ENCODE assay signal across 18 cellular contexts in genomic region chr11:121839821-121840220, GRCh38.
"Had no signal": no experiment of that assay in that cellular context is flagged by ENCODE, and none has a peak within 500 bp of the region (broad histone marks: within the 10 kb centered on the region; RNA-seq: fewer than 3 reads in every experiment).

No MANE protein-coding gene starts in this region.

- H2AFZ ChIP-seq: parathyroid adenoma had no signal

- H3K27me3 ChIP-seq: left lung, sigmoid colon had no signal

- H3K36me3 ChIP-seq: left lung, sigmoid colon had no signal

- DNase-seq: activated CD4-positive, alpha-beta memory T cell treated with anti-CD3 and anti-CD28 coated beads for 36 hours; activated CD4-positive, alpha-beta T cell treated with anti-CD3 and anti-CD28 coated beads for 36 hours; activated CD8-positive, alpha-beta memory T cell treated with anti-CD3 and anti-CD28 coated beads, Interleukin-2, amount 10 ng/mL, durations not matched to agents 7 days and 5 days; activated naive CD4-positive, alpha-beta T cell treated with anti-CD3 and anti-CD28 coated beads, Interleukin-2, amount 10 ng/mL, durations not matched to agents 7 days and 5 days; activated T-cell treated with anti-CD3 and anti-CD28 coated beads, Interleukin-2, amount 50 U/mL, for 1 hour; dermis blood vessel endothelial cell; hippocampal formation; kidney; left lung; naive B cell; sigmoid colon; stimulated activated CD4-positive, alpha-beta T cell treated with anti-CD3 and anti-CD28 coated beads, Interleukin-15, amount 100 ng/mL, for 24 hours; stimulated activated CD4-positive, alpha-beta T cell treated with anti-CD3 and anti-CD28 coated beads, Interleukin-4, amount 100 ng/mL, for 24 hours; stimulated activated naive CD4-positive, alpha-beta T cell; substantia nigra; T-helper 17 cell; trophoblast cell had no signal

- H3K9me3 ChIP-seq: sigmoid colon had no signal

- H3K4me3 ChIP-seq: left lung, sigmoid colon had no signal

- H3K9ac ChIP-seq: parathyroid adenoma had no signal

- ATAC-seq: activated CD4-positive, alpha-beta T cell treated with anti-CD3 and anti-CD28 coated beads for 36 hours; activated CD8-positive, alpha-beta memory T cell treated with anti-CD3 and anti-CD28 coated beads, Interleukin-2, amount 10 ng/mL, durations not matched to agents 7 days and 5 days; left lung; T-helper 17 cell had no signal

- H3K4me1 ChIP-seq: left lung, parathyroid adenoma, sigmoid colon had no signal

- H3K27ac ChIP-seq: left lung, parathyroid adenoma, sigmoid colon had no signal
